ENCODE assay signal across 34 cellular contexts in the genomic region with DNA sequence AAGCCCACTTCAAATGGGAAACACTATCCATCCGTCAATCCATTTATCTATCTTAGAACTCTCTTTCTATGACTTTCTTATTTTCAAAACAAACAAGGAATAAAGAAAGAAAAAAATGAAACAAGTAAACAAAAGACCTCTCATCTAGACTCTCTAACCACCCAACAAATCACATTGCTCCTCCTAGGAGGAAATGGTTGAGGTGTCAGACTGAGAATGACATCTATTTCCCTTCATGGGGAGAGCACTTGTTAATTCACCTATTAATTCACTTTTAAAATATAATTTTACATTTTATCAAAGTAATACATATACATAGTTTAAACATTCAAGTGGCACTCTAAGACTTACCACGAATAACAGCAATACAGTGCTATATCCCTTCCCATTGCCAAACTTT. TPM values are rescaled to one million over a fixed set of nuclear protein-coding genes. Genes with fewer than 3 reads are reported as not detected.
"Had no signal": no experiment of that assay in that cellular context is flagged by ENCODE, and none has a peak within 500 bp of the region (broad histone marks: within the 10 kb centered on the region; RNA-seq: fewer than 3 reads in every experiment).

No MANE protein-coding gene starts in this region.

- H3K79me2 ChIP-seq: hepatocyte had no signal

- H3K9me3 Mint-ChIP-seq: stimulated activated memory B cell treated with anti-CD40 and anti-IgM and Interleukin-4, amounts not matched to agents 10 μg/mL and 1 μg/mL and 100 μg/mL, for 72 hours; type B pancreatic cell had no signal

- H3K27me3 ChIP-seq: heart right ventricle, hepatocyte, left lung, neural progenitor cell, ovary, right atrium auricular region, right lobe of liver, tibial nerve, uterus had no signal

- H3K9me3 ChIP-seq: neutrophil, ovary, right lobe of liver, uterus had no signal

- H3K4me1 ChIP-seq: left lung, lower lobe of right lung, neural progenitor cell, right atrium auricular region, right lobe of liver, uterus had no signal

- H3K36me3 ChIP-seq: heart right ventricle, left lung, lower lobe of right lung, neural progenitor cell, neutrophil, ovary, right atrium auricular region, right lobe of liver, tibial nerve, uterus had no signal

- H3K27ac Mint-ChIP-seq: naive thymus-derived CD4-positive, alpha-beta T cell; nephron progenitor cell; neural progenitor cell; progenitor cell of endocrine pancreas; stimulated activated memory B cell treated with anti-CD40 and anti-IgM and Interleukin-4, amounts not matched to agents 10 μg/mL and 1 μg/mL and 100 μg/mL, for 72 hours; stimulated activated naive CD8-positive, alpha-beta T cell treated with anti-CD3 and anti-CD28 coated beads, Interleukin-15, amount 100 ng/mL, for 72 hours; type B pancreatic cell had no signal

- FAIRE-seq: keratinocyte had no signal

- H3K9ac ChIP-seq: neural progenitor cell had no signal

- ATAC-seq: heart right ventricle; left cardiac atrium; left lung; lower lobe of right lung; mucosa of descending colon; naive thymus-derived CD4-positive, alpha-beta T cell; right lobe of liver; stimulated activated memory B cell treated with anti-CD40 and anti-IgM and Interleukin-4, amounts not matched to agents 10 μg/mL and 1 μg/mL and 100 μg/mL, for 72 hours; stimulated activated naive CD8-positive, alpha-beta T cell treated with anti-CD3 and anti-CD28 coated beads, Interleukin-15, amount 100 ng/mL, for 72 hours had no signal

- H3K27ac ChIP-seq: heart right ventricle, hepatocyte, left lung, lower lobe of right lung, neural progenitor cell, neutrophil, ovary, right atrium auricular region, right lobe of liver, tibial nerve, uterus had no signal

- H3K4me1 Mint-ChIP-seq: stimulated activated memory B cell treated with anti-CD40 and anti-IgM and Interleukin-4, amounts not matched to agents 10 μg/mL and 1 μg/mL and 100 μg/mL, for 72 hours had no signal

- H3K4me3 ChIP-seq: heart right ventricle, hepatocyte, left lung, lower lobe of right lung, mucosa of descending colon, neural progenitor cell, ovary, right atrium auricular region, right lobe of liver, smooth muscle cell, tibial nerve, uterus had no signal

- H2AFZ ChIP-seq: hepatocyte, neural progenitor cell had no signal

- H3K36me3 Mint-ChIP-seq: neural progenitor cell; stimulated activated memory B cell treated with anti-CD40 and anti-IgM and Interleukin-4, amounts not matched to agents 10 μg/mL and 1 μg/mL and 100 μg/mL, for 72 hours; type B pancreatic cell had no signal

- H3K27me3 Mint-ChIP-seq: progenitor cell of endocrine pancreas, type B pancreatic cell had no signal

- H3K4me2 ChIP-seq: hepatocyte, neural progenitor cell, smooth muscle cell had no signal

- DNase-seq: heart right ventricle; kidney glomerular epithelial cell; left cardiac atrium; left lung; lower lobe of right lung; midbrain; mucosa of descending colon; naive thymus-derived CD4-positive, alpha-beta T cell; nephron progenitor cell; occipital lobe; ovary; right lobe of liver; stimulated activated CD4-positive, alpha-beta T cell treated with anti-CD3 and anti-CD28 coated beads, Interleukin-1b, Interleukin-23, amount 100 ng/mL, for 48 hours; stimulated activated CD4-positive, alpha-beta T cell treated with anti-CD3 and anti-CD28 coated beads, Interleukin-2, amount 100 ng/mL, for 48 hours; stimulated activated CD4-positive, alpha-beta T cell treated with anti-CD3 and anti-CD28 coated beads, Interleukin-4, amount 100 ng/mL, for 4 hours; stimulated activated CD8-positive, alpha-beta memory T cell treated with anti-CD3 and anti-CD28 coated beads, Interleukin-4, amount 100 ng/mL, for 48 hours; stimulated activated naive CD4-positive, alpha-beta T cell treated with Interleukin-2 at 50 U/mL for 16 hours; stimulated activated naive CD8-positive, alpha-beta T cell treated with anti-CD3 and anti-CD28 coated beads, Interleukin-15, amount 100 ng/mL, for 72 hours; substantia nigra; uterus had no signal

- H3K4me3 Mint-ChIP-seq: naive thymus-derived CD4-positive, alpha-beta T cell; nephron progenitor cell; neural progenitor cell; stimulated activated memory B cell treated with anti-CD40 and anti-IgM and Interleukin-4, amounts not matched to agents 10 μg/mL and 1 μg/mL and 100 μg/mL, for 72 hours; stimulated activated naive CD8-positive, alpha-beta T cell treated with anti-CD3 and anti-CD28 coated beads, Interleukin-15, amount 100 ng/mL, for 72 hours; type B pancreatic cell had no signal

RNA-seq across cellular contexts. Expression of gene IL31RA, which starts 2.4 kb away (rescaled TPM):
- total RNA-seq: left cardiac atrium, liver, lower lobe of right lung, mesenteric fat pad, right lobe of liver, temporal lobe, ureter had no signal
- polyA plus RNA-seq: liver; naive thymus-derived CD4-positive, alpha-beta T cell had no signal
